1 cellular context compared by ENCODE assay signal in the genomic region with DNA sequence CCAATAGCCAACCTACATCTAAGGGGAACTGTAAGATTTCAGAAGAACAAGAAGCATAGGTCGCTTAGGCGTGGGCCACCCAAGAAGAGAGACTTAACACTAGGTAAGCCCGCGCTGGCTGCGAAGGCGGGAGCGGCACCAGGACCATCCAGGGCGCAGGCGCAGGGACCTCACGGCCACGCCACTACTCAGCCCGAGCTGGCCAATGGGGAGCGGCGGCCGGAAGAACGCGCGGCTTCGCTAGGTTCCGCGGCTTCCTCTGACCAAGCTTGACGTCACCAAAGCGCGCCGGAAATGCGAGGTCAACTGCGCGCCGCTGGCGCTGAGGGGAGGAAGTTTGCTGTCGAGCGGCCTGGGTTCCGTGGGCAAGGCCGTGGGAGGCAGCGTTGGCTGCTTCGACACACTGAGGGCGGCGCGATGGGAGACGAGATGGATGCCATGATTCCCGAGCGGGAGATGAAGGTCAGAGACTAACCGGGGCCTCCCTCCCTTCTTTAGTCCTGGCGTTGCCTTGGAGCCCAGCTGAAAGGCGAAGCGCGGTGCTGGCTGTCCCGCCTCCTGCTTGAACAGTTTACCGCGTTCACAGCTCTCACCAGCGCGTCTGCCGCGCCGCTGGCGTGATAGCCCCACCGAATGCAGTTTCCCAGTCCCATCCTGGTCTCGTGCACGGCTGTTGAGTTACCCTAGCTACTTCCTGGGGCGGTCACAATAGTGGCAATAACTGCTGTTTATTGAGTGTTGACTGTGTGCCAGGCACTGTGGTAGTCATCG.
A peak's percentile ranks its signal among the peaks of the same experiment; 100 is the strongest.
TF ChIP-seq lines count a peak whose summit lies in the region.

A gene (plus strand): TSS at position 299 of the 771 bp plus-strand sequence. CDS start 119 bp downstream, at position 418.

TF ChIP-seq in A549, 52 proteins besides CTCF, POLR2A, EP300 and RAD21 (continued from another document):
- no peak for TF ChIP-seq HOXB13 (CRISPR knock-in tag; IDR thresholded peaks at IDR 0.05; ENCODE audit: low read depth)
- TF ChIP-seq RFX5 (IDR thresholded peaks at IDR 0.05), result peak; percentile 82
- no peak for TF ChIP-seq HOXA7 (CRISPR knock-in tag; IDR thresholded peaks at IDR 0.05)
- TF ChIP-seq, protein P1, sequence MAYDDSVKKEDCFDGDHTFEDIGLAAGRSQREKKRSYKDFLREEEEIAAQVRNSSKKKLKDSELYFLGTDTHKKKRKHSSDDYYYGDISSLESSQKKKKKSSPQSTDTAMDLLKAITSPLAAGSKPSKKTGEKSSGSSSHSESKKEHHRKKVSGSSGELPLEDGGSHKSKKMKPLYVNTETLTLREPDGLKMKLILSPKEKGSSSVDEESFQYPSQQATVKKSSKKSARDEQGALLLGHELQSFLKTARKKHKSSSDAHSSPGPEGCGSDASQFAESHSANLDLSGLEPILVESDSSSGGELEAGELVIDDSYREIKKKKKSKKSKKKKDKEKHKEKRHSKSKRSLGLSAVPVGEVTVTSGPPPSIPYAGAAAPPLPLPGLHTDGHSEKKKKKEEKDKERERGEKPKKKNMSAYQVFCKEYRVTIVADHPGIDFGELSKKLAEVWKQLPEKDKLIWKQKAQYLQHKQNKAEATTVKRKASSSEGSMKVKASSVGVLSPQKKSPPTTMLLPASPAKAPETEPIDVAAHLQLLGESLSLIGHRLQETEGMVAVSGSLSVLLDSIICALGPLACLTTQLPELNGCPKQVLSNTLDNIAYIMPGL (CRISPR knock-in tag; IDR thresholded peaks at IDR 0.05; ENCODE audit: borderline replicate concordance), result no peak
- TF ChIP-seq, protein P2, sequence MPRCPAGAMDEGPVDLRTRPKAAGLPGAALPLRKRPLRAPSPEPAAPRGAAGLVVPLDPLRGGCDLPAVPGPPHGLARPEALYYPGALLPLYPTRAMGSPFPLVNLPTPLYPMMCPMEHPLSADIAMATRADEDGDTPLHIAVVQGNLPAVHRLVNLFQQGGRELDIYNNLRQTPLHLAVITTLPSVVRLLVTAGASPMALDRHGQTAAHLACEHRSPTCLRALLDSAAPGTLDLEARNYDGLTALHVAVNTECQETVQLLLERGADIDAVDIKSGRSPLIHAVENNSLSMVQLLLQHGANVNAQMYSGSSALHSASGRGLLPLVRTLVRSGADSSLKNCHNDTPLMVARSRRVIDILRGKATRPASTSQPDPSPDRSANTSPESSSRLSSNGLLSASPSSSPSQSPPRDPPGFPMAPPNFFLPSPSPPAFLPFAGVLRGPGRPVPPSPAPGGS (IDR thresholded peaks at IDR 0.05), result peak; percentile 92; the same call in 2 of the 3 replicates
- no peak for TF ChIP-seq SREBF2 (IDR thresholded peaks at IDR 0.05)
- TF ChIP-seq, protein P3, sequence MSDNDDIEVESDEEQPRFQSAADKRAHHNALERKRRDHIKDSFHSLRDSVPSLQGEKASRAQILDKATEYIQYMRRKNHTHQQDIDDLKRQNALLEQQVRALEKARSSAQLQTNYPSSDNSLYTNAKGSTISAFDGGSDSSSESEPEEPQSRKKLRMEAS (IDR thresholded peaks at IDR 0.05), result peak; percentile 93
- peak; percentile 34; the same call in 1 of the 2 replicates for TF ChIP-seq HDAC2 (IDR thresholded peaks at IDR 0.05)
